8 cellular contexts compared by ENCODE assay signal in the genomic region with DNA sequence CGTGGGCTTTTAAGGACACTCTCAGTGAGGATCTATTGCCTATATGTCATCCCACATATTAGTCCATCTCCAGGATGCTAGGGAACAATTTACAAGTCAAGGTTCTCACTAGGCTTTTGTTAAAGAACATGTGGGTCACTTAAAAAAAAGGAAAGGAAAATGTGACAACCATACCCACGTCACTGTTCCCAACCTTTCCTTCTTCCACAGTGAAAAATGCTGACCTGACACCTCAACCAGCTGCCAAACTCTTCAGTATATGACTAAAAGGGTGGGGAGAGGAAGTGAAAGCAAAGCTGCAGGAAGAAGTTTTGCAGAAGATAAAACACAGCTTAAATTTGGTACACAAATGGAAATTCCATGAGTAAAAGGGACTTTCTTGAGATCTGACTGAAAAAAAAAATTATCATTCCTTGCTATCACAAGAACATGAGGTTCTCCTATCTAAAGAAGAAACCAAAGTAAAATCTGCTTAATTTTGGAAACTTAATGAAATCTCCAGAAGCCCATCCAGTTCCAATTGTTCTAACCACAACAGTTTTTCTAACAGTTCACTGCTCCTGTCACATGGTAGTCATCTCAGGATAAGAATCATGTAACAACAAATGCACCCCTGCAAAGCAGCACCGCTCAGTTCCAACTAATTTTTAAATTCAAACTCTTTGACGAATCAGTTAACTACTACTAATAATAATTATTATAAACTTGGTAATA.
DNase-seq lines count a peak whose midpoint lies in the region; ATAC-seq, FAIRE-seq and TF ChIP-seq lines count a peak whose summit lies in the region.

No MANE protein-coding gene starts in this region.

- DNase-seq in GM12891 (ENCODE audit: insufficient read length, low spot score) (no peak), HS-5 (ENCODE audit: low read depth) (peak; percentile 2), keratinocyte (ENCODE audit: low read depth, low spot score) (no peak), superior temporal gyrus (ENCODE audit: extremely low spot score) (peak; percentile 53), 8988T (no peak), NCI-H128 (lab: John Stamatoyannopoulos, UW; ENCODE audit: unreplicated experiment) (no peak), DMS114 treated with DMSO at 0.1 percent for 48 hours (lab: John Stamatoyannopoulos, UW; ENCODE audit: unreplicated experiment) (no peak)
- DNase-seq in activated naive CD8-positive, alpha-beta T cell treated with anti-CD3 and anti-CD28 coated beads, Interleukin-2, amount 10 ng/mL, durations not matched to agents 7 days and 5 days, result no peak

- no peak overlapping the region for H3K4me3 ChIP-seq in keratinocyte (ENCODE audit: control insufficient read depth in 2 of 3, extremely low read depth in 1 of 3, insufficient read depth in 2 of 3, low read depth in 1 of 3, low read length in 3 of 3)

- H3K79me2 ChIP-seq in keratinocyte (ENCODE audit: control insufficient read depth, insufficient read depth, low read length), result no peaks in the 10 kb centered on the region

- peak overlapping the region; percentile 20 for H3K4me2 ChIP-seq in keratinocyte (ENCODE audit: control insufficient read depth, extremely low read depth, insufficient read depth, low read depth, low read length)

- H3K36me3 ChIP-seq in keratinocyte (ENCODE audit: control insufficient read depth in 2 of 2, extremely low read depth in 1 of 2, insufficient read depth in 2 of 2, low read length in 2 of 2), result no peaks in the 10 kb centered on the region

- H3K4me1 ChIP-seq in keratinocyte (ENCODE audit: control insufficient read depth, extremely low read depth, insufficient read depth, low read length), result peaks cover 7% of the 10 kb centered on the region

- no peaks in the 10 kb centered on the region for H3K9me1 ChIP-seq in keratinocyte (ENCODE audit: control insufficient read depth, extremely low read depth, insufficient read depth, low read length)

- no peak overlapping the region for H2AFZ ChIP-seq in keratinocyte (ENCODE audit: control insufficient read depth, low read length)

- no peaks in the 10 kb centered on the region for H3K27me3 ChIP-seq in keratinocyte (ENCODE audit: control insufficient read depth, extremely low read depth, insufficient read depth, low read length)

- no peak for TF ChIP-seq POLR2A in GM12891 (IDR thresholded peaks at IDR 0.05; ENCODE audit: low read depth, low read length)

- no peaks in the 10 kb centered on the region for H3K9me3 ChIP-seq in keratinocyte (ENCODE audit: control insufficient read depth, low read depth, low read length)

- dilution Hi-C loops in keratinocyte (cut with MboI; ENCODE audit: extremely low pct_ligation_motif_present, low sequenced_read_pairs), result no loop called here

- no peaks in the 10 kb centered on the region for H4K20me1 ChIP-seq in keratinocyte (ENCODE audit: control insufficient read depth, extremely low read depth, insufficient read depth, low read length)

- FAIRE-seq in GM12891 (lab: Jason Lieb, UNC), result peak; percentile 83
- FAIRE-seq in keratinocyte (lab: Jason Lieb, UNC), result peak; percentile 23

- no peaks in the 10 kb centered on the region for H3K36me3 Mint-ChIP-seq in activated naive CD8-positive, alpha-beta T cell treated with anti-CD3 and anti-CD28 coated beads, Interleukin-2, amount 10 ng/mL, durations not matched to agents 7 days and 5 days

- no peaks in the 10 kb centered on the region for H3K9me3 Mint-ChIP-seq in activated naive CD8-positive, alpha-beta T cell treated with anti-CD3 and anti-CD28 coated beads, Interleukin-2, amount 10 ng/mL, durations not matched to agents 7 days and 5 days

- no peak overlapping the region for H3K27ac ChIP-seq in keratinocyte (ENCODE audit: control insufficient read depth, insufficient read depth, low read length)

- H3K27ac Mint-ChIP-seq in activated naive CD8-positive, alpha-beta T cell treated with anti-CD3 and anti-CD28 coated beads, Interleukin-2, amount 10 ng/mL, durations not matched to agents 7 days and 5 days, result no peak overlapping the region

- peaks cover 30% of the 10 kb centered on the region for H3K4me1 Mint-ChIP-seq in activated naive CD8-positive, alpha-beta T cell treated with anti-CD3 and anti-CD28 coated beads, Interleukin-2, amount 10 ng/mL, durations not matched to agents 7 days and 5 days

- POLR2A ChIA-PET in activated naive CD8-positive, alpha-beta T cell treated with anti-CD3 and anti-CD28 coated beads, Interleukin-2, amount 10 ng/mL, durations not matched to agents 7 days and 5 days (lab: Charles Lee), result interaction anchor here (0.5 to 1.2 kb wide), 3 partner anchors 307 to 863 kb away, joined by 3 to 4 read pairs (median 3); no protein-coding TSS in a partner anchor

- peak; percentile 59 for ATAC-seq in activated naive CD8-positive, alpha-beta T cell treated with anti-CD3 and anti-CD28 coated beads, Interleukin-2, amount 10 ng/mL, durations not matched to agents 7 days and 5 days (ENCODE audit: low read depth)

- H3K27me3 Mint-ChIP-seq in activated naive CD8-positive, alpha-beta T cell treated with anti-CD3 and anti-CD28 coated beads, Interleukin-2, amount 10 ng/mL, durations not matched to agents 7 days and 5 days, result no peaks in the 10 kb centered on the region

- no peak overlapping the region for H3K9ac ChIP-seq in keratinocyte (ENCODE audit: control insufficient read depth, extremely low read depth, insufficient read depth, low read length)

- H3K4me3 Mint-ChIP-seq in activated naive CD8-positive, alpha-beta T cell treated with anti-CD3 and anti-CD28 coated beads, Interleukin-2, amount 10 ng/mL, durations not matched to agents 7 days and 5 days, result no peak overlapping the region

- TF ChIP-seq CTCF in keratinocyte (optimal IDR thresholded peaks at IDR 0.05 in 1 of 3, IDR thresholded peaks at IDR 0.05 in 1 of 3, conservative IDR thresholded peaks at IDR 0.05 in 1 of 3; ENCODE audit: extremely low read depth in 1 of 3, insufficient read depth in 2 of 3, low read length in 3 of 3), result no peak

TF ChIP-seq in GM12891, 5 proteins besides CTCF, POLR2A, EP300 and RAD21:
- TF ChIP-seq SPI1 (IDR thresholded peaks at IDR 0.05; ENCODE audit: low read depth, low read length) (peak; percentile 99), PAX5 (IDR thresholded peaks at IDR 0.05; ENCODE audit: insufficient read depth, low read length, severe bottlenecking) (no peak), POLR2AphosphoS5 (IDR thresholded peaks at IDR 0.05; ENCODE audit: low read depth, low read length) (no peak)

Comparison
In these comparisons a context has a peak if more than half of its experiments do, and no peak if none do; other contexts are left out.
1. DNase-seq: peak in HS-5 (single experiment) and superior temporal gyrus (single experiment); none in GM12891 (single experiment), activated naive CD8-positive, alpha-beta T cell treated with anti-CD3 and anti-CD28 coated beads, Interleukin-2, amount 10 ng/mL, durations not matched to agents 7 days and 5 days (single experiment), keratinocyte (single experiment), 8988T (single experiment), NCI-H128 (single experiment) and DMS114 treated with DMSO at 0.1 percent for 48 hours (single experiment).